Comparison of ENCODE assay signal across 22 cellular contexts in the genomic region with DNA sequence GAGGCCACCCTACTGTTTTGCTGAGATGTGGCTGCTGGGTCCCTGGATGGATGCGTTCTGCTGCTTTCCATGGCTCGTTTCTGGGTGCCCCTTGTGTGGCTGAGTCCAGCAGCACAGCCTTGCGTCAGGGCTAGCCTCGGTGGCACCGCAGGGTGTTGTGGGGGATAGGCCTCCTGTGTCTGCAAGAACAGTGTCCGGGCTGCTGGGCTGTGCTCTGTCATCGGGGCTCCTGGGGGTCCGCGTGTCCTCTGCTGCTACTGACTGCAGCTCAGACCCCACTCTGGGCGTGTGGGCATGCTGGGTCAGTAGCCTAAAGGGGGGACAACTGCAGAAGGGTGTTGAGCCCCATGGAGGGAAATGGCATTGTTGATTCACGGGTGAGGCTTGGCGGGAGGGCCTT. TPM values are rescaled to one million over a fixed set of nuclear protein-coding genes. Genes with fewer than 3 reads are reported as not detected.
DNase-seq lines count a peak whose midpoint lies in the region; ATAC-seq, FAIRE-seq and TF ChIP-seq lines count a peak whose summit lies in the region.
"Had no signal": no experiment of that assay in that cellular context is flagged by ENCODE, and none has a peak within 500 bp of the region (broad histone marks: within the 10 kb centered on the region; RNA-seq: fewer than 3 reads in every experiment).

No MANE protein-coding gene starts in this region.

- 84% methylated on average over 10 of the region's 12 CpGs for WGBS in K562 (ENCODE audit: insufficient coverage, low coverage, missing lambda C conversion rate)

- CTCF ChIA-PET in HEK293 (lab: Yijun Ruan, JAX) (no interaction called here), K562 (lab: Yijun Ruan, JAX; ENCODE audit: low intra/inter-chr PET ratio) (no interaction called here)

- H3K27ac Mint-ChIP-seq in neural crest cell (ENCODE audit: unreplicated experiment) (no peak overlapping the region), nephron progenitor cell (no peak overlapping the region)
- H3K27ac Mint-ChIP-seq: CD4-positive, CD25-positive, alpha-beta regulatory T cell had no signal

- no peak overlapping the region for H3K4me2 ChIP-seq in K562 (ENCODE audit: insufficient read depth, low read length)

- no peaks in the 10 kb centered on the region for H3K27me3 Mint-ChIP-seq in neural crest cell (ENCODE audit: low read depth)
- no peaks in the 10 kb centered on the region for H3K27me3 Mint-ChIP-seq in nephron progenitor cell (ENCODE audit: low read depth, poor library complexity)
- H3K27me3 Mint-ChIP-seq: CD4-positive, CD25-positive, alpha-beta regulatory T cell; CD8-positive, alpha-beta memory T cell had no signal

- H2AFZ ChIP-seq in K562 (ENCODE audit: low read depth, low read length): no peak overlapping the region

- no peak for TF ChIP-seq RAD21 in K562 (CRISPR knock-in tag; conservative IDR thresholded peaks at IDR 0.05 in 1 of 2, IDR thresholded peaks at IDR 0.05 in 1 of 2)

- ATAC-seq in Right ventricle myocardium inferior (no peak), left cardiac atrium (no peak), K562 (no peak)
- ATAC-seq: GM12878 had no signal

- H3K4me3 Mint-ChIP-seq in neural crest cell (peak overlapping the region; percentile 62), nephron progenitor cell (no peak overlapping the region)
- H3K4me3 Mint-ChIP-seq: H9 had no signal

- H3K9ac ChIP-seq in K562 (ENCODE audit: insufficient read depth in 1 of 2, low read depth in 2 of 2, low read length in 2 of 2): peak overlapping the region in 1 of 2 experiments; percentile 53; a peak in 1 of 4 replicates

- H3K4me1 ChIP-seq in HEK293 (ENCODE audit: control insufficient read depth, insufficient read depth, low read length) (peaks cover 8% of the 10 kb centered on the region), K562 (replicated peaks in 1 of 2; ENCODE audit: control insufficient read depth in 2 of 2, insufficient read depth in 2 of 2, low read length in 2 of 2) (peaks cover 10 to 26% of the 10 kb centered on the region in 2 experiments; a peak in 3 of 5 replicates)
- H3K4me1 ChIP-seq: BE2C had no signal

- no peak for FAIRE-seq in K562 (lab: Jason Lieb, UNC)
- FAIRE-seq: GM12878 had no signal

- no peak for TF ChIP-seq EP300 in K562 (IDR thresholded peaks at IDR 0.05; ENCODE audit: low read length)

- no peak overlapping the region for H3K27ac ChIP-seq in HEK293 (ENCODE audit: extremely low read depth, low read depth, low read length)
- H3K27ac ChIP-seq in K562 (ENCODE audit: extremely low read depth, low read depth, low read length): no peak overlapping the region
- H3K27ac ChIP-seq: HL-60 had no signal

- H3K27me3 ChIP-seq in K562 (ENCODE audit: control insufficient read depth in 2 of 2, insufficient read depth in 2 of 2, low read length in 2 of 2): no peaks in the 10 kb centered on the region
- H3K27me3 ChIP-seq: BE2C had no signal

- H3K79me2 ChIP-seq in K562 (ENCODE audit: control insufficient read depth, insufficient read depth, low read length): peaks cover 70% of the 10 kb centered on the region

- H3K4me1 Mint-ChIP-seq in neural crest cell (peaks cover 17% of the 10 kb centered on the region), nephron progenitor cell (peaks cover 20% of the 10 kb centered on the region)

- peaks cover 12% of the 10 kb centered on the region for H3K9me1 ChIP-seq in K562 (ENCODE audit: control insufficient read depth, insufficient read depth, low read length)

- BruUV-seq in K562 (replicated peaks; lab: Mats Ljungman, UMichigan): no TSS peak

- H3K9me3 ChIP-seq in HEK293 (ENCODE audit: control insufficient read depth, insufficient read depth, low read depth, low read length) (no peaks in the 10 kb centered on the region), K562 (replicated peaks; ENCODE audit: control insufficient read depth, insufficient read depth, low read depth, low read length) (no peaks in the 10 kb centered on the region)
- H3K9me3 ChIP-seq: BE2C had no signal

- H3K36me3 ChIP-seq in HEK293 (ENCODE audit: control insufficient read depth in 2 of 2, insufficient read depth in 1 of 2, low read length in 2 of 2) (peaks cover 44 to 89% of the 10 kb centered on the region in 2 experiments), K562 (ENCODE audit: control insufficient read depth, insufficient read depth, low read length) (peaks cover 91% of the 10 kb centered on the region)

- in situ Hi-C loops in K562 (cut with MboI): loop anchor here (25.0 kb wide), 1 partner anchor 343 kb away; a partner anchor contains a TSS

- no peak for TF ChIP-seq CTCF in HEK293 (tag by site-specific recombination; IDR thresholded peaks at IDR 0.05)
- TF ChIP-seq CTCF in K562 (IDR thresholded peaks at IDR 0.05 in 2 of 3, conservative IDR thresholded peaks at IDR 0.05 in 1 of 3; ENCODE audit: insufficient read depth in 2 of 3, low read depth in 1 of 3, low read length in 3 of 3): no peak
- TF ChIP-seq CTCF in neural crest cell (conservative IDR thresholded peaks at IDR 0.05): no peak
- no peak for TF ChIP-seq CTCF in nephron progenitor cell (IDR thresholded peaks at IDR 0.05)

- peaks cover 17% of the 10 kb centered on the region; the same call in 1 of the 2 replicates for H4K20me1 ChIP-seq in K562 (replicated peaks; ENCODE audit: control insufficient read depth, insufficient read depth, low read length)

- H3K4me3 ChIP-seq in HEK293 (ENCODE audit: low read depth, low read length): no peak overlapping the region
- H3K4me3 ChIP-seq in K562: no peak overlapping the region
- H3K4me3 ChIP-seq: GM12878 had no signal

- TF ChIP-seq POLR2A in K562 (conservative IDR thresholded peaks at IDR 0.05): no peak

- peak; percentile 44 for DNase-seq in Right ventricle myocardium inferior (ENCODE audit: missing footprints)
- no peak for DNase-seq in left cardiac atrium
- no peak for DNase-seq in K562 (ENCODE audit: extremely low read depth in 1 of 4, low spot score in 3 of 4)
- DNase-seq in neural crest cell (ENCODE audit: low read depth, low spot score): no peak
- DNase-seq in nephron progenitor cell: no peak
- DNase-seq in retina: no peak
- DNase-seq in Ammon's horn (ENCODE audit: low spot score): no peak
- DNase-seq: BE2C; C1 segment of cervical spinal cord; CD4-positive, CD25-positive, alpha-beta regulatory T cell; CD8-positive, alpha-beta memory T cell; COR-L47; DMS 273 treated with DMSO at 0.1 percent for 48 hours; DMS53; DND-41; EL; GOT3; H9; IMR-90 had no signal

- H3K9me3 Mint-ChIP-seq in neural crest cell (no peaks in the 10 kb centered on the region), nephron progenitor cell (no peaks in the 10 kb centered on the region)
- H3K9me3 Mint-ChIP-seq: CD4-positive, CD25-positive, alpha-beta regulatory T cell; CD8-positive, alpha-beta memory T cell had no signal

- H3K36me3 Mint-ChIP-seq in neural crest cell (ENCODE audit: low read depth) (peaks cover 11% of the 10 kb centered on the region), nephron progenitor cell (ENCODE audit: low read depth) (peaks cover 52% of the 10 kb centered on the region)

- intact Hi-C loops in Right ventricle myocardium inferior (cut with DNase I): no loop called here
- intact Hi-C loops in left cardiac atrium (cut with DNase I): no loop called here
- intact Hi-C loops in K562 (cut with micrococcal nuclease): no loop called here

- POLR2A ChIA-PET in HEK293 (lab: Yijun Ruan, JAX): interaction anchor here (1.1 kb wide), 1 partner anchor 13 kb away, joined by 4 read pairs; no protein-coding TSS in a partner anchor
- POLR2A ChIA-PET in K562 (lab: Yijun Ruan, JAX): interaction anchor here (0.7 to 1.4 kb wide), 5 partner anchors 9 to 63 kb away, joined by 3 to 6 read pairs (median 4); no protein-coding TSS in a partner anchor

RNA-seq across cellular contexts. Expression of a gene that starts 4.9 kb away (rescaled TPM):
- total RNA-seq in Right ventricle myocardium inferior: 10.1 TPM
- 10 to 100 TPM; 10.6 to 14.9 TPM for total RNA-seq in left cardiac atrium
- 200 and 398 TPM in 2 replicates for total RNA-seq in K562 (2011; cell fraction: chromatin; rRNA removed; ENCODE audit: low replicate concordance)
- total RNA-seq in K562 (2011; cell fraction: nucleolus; rRNA removed): 176 and 196 TPM in 2 replicates
- total RNA-seq in K562 (2011; cell fraction: nucleoplasm; rRNA removed): 186 and 220 TPM in 2 replicates
- 68.6 and 84.3 TPM in 2 replicates for total RNA-seq in K562 (2014; rRNA removed)
- 40.5 and 48.5 TPM in 2 replicates for total RNA-seq in K562 (2014; rRNA removed; fragmentation: Illumina TruSeq; extraction: Trizol)
- total RNA-seq in K562 (2015; rRNA removed; fragmentation: Illumina TruSeq; extraction: Trizol): 51.6 and 52.9 TPM in 2 replicates
- total RNA-seq in K562 (2021): 89.1 and 105 TPM in 2 replicates
- 38.0 and 47.3 TPM in 2 replicates for polyA plus RNA-seq in K562 (2011; rRNA removed)
- polyA plus RNA-seq in K562 (2011; cell fraction: cytosol; rRNA removed): 22.9 and 23.5 TPM in 2 replicates
- 233 and 286 TPM in 2 replicates for polyA plus RNA-seq in K562 (2011; cell fraction: nucleus; rRNA removed)
- 35.6 and 62.2 TPM in 2 replicates for polyA plus RNA-seq in K562 (2012)
- 79.7 and 97.5 TPM in 2 replicates for polyA plus RNA-seq in K562 (2014; fragmentation: Illumina TruSeq; extraction: Trizol)
- 1 to 10 TPM in 1 of 2 experiments, under 1 TPM in 1; 0.89 to 1.8 TPM for polyA plus RNA-seq in K562 (2014; fragmentation: Nextera tagmentation; extraction: Ambion mirVana)
- 60.2 and 64.7 TPM in 2 replicates for polyA plus RNA-seq in K562 (2014; rRNA removed)
- polyA minus RNA-seq in K562 (2011; rRNA and poly(A)+ RNA removed): 23.9 and 28.6 TPM in 2 replicates
- 20.8 and 22.0 TPM in 2 replicates for polyA minus RNA-seq in K562 (2011; cell fraction: cytosol; rRNA and poly(A)+ RNA removed)
- 66.5 and 104 TPM in 2 replicates for polyA minus RNA-seq in K562 (2011; cell fraction: nucleus; rRNA and poly(A)+ RNA removed)
- total RNA-seq in neural crest cell: 49.0 and 49.4 TPM in 2 replicates

RNA-seq across cellular contexts. Expression of a gene that starts 18.2 kb away (rescaled TPM):
- total RNA-seq in Right ventricle myocardium inferior (44.1 TPM), left cardiac atrium (10 to 100 TPM; 33.0 to 40.2 TPM), K562 (2014; rRNA removed) (23.1 and 29.0 TPM in 2 replicates), K562 (2014; rRNA removed; fragmentation: Illumina TruSeq; extraction: Trizol) (20.8 and 21.1 TPM in 2 replicates), K562 (2015; rRNA removed; fragmentation: Illumina TruSeq; extraction: Trizol) (31.7 and 34.9 TPM in 2 replicates), K562 (2021) (43.5 and 48.1 TPM in 2 replicates), neural crest cell (37.1 and 40.9 TPM in 2 replicates)
- total RNA-seq in K562 (2011; cell fraction: chromatin; rRNA removed; ENCODE audit: low replicate concordance): 10.6 and 21.9 TPM in 2 replicates
- 19.5 and 22.0 TPM in 2 replicates for total RNA-seq in K562 (2011; cell fraction: nucleolus; rRNA removed)
- 18.3 and 24.3 TPM in 2 replicates for total RNA-seq in K562 (2011; cell fraction: nucleoplasm; rRNA removed)
- polyA plus RNA-seq in K562 (2011; rRNA removed) (46.6 and 58.0 TPM in 2 replicates), K562 (2014; fragmentation: Illumina TruSeq; extraction: Trizol) (64.2 and 79.8 TPM in 2 replicates), K562 (2014; fragmentation: Nextera tagmentation; extraction: Ambion mirVana) (10 to 100 TPM; 12.4 to 17.1 TPM), K562 (2014; rRNA removed) (65.0 and 67.8 TPM in 2 replicates)
- polyA plus RNA-seq in K562 (2011; cell fraction: cytosol; rRNA removed): 74.4 and 80.8 TPM in 2 replicates
- 36.5 and 43.3 TPM in 2 replicates for polyA plus RNA-seq in K562 (2011; cell fraction: nucleus; rRNA removed)
- 76.9 and 118 TPM in 2 replicates for polyA plus RNA-seq in K562 (2012)
- 33.5 and 37.4 TPM in 2 replicates for polyA minus RNA-seq in K562 (2011; rRNA and poly(A)+ RNA removed)
- 14.2 and 21.7 TPM in 2 replicates for polyA minus RNA-seq in K562 (2011; cell fraction: cytosol; rRNA and poly(A)+ RNA removed)
- polyA minus RNA-seq in K562 (2011; cell fraction: nucleus; rRNA and poly(A)+ RNA removed): 9.0 and 14.1 TPM in 2 replicates
